17 cellular contexts compared by ENCODE assay signal in the genomic region with DNA sequence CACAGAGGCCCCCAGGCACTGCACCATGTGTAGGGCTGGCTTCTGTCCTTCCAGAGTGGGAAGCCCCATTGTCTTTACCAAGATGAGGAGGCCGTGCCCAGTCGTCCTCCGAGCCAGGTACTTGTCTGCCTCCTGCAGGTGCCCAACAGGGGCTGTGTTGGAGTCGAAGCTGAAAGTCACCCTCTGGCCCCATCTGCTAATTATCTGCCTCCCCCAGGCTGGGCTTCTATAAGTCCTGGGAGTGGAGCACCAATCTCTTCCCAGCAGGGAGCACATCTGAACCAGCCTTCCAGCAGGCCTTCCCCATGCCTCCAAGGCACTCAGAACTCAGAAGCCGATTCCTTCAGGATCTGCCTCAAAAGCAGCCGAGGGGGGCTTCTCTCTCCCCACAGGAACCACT. TPM values are rescaled to one million over a fixed set of nuclear protein-coding genes. Genes with fewer than 3 reads are reported as not detected.
DNase-seq lines count a peak whose midpoint lies in the region; ATAC-seq and TF ChIP-seq lines count a peak whose summit lies in the region.
"Had no signal": no experiment of that assay in that cellular context is flagged by ENCODE, and none has a peak within 500 bp of the region (broad histone marks: within the 10 kb centered on the region; RNA-seq: fewer than 3 reads in every experiment).

No MANE protein-coding gene starts in this region.

- TF ChIP-seq POLR2A in adrenal gland (IDR thresholded peaks at IDR 0.05) (no peak), testis (IDR thresholded peaks at IDR 0.05) (no peak)

- no peak overlapping the region for H3K4me2 ChIP-seq in mesenchymal stem cell (ENCODE audit: low read length, poor library complexity, severe bottlenecking)

- DNase-seq in adrenal gland, result no peak
- no peak for DNase-seq in mesenchymal stem cell
- no peak for DNase-seq in testis
- DNase-seq in NCI-H510A treated with DMSO at 0.1 percent for 48 hours (lab: John Stamatoyannopoulos, UW), result no peak
- DNase-seq in NCI-H2107 treated with DMSO at 0.1 percent for 48 hours (lab: John Stamatoyannopoulos, UW; ENCODE audit: unreplicated experiment), result no peak
- DNase-seq: activated CD4-positive, alpha-beta T cell treated with anti-CD3 and anti-CD28 coated beads for 48 hours; activated CD8-positive, alpha-beta memory T cell treated with anti-CD3 and anti-CD28 coated beads, Interleukin-2, amount 50 U/mL, for 4 hours; activated effector memory CD4-positive, alpha-beta T cell treated with anti-CD3 and anti-CD28 coated beads, Interleukin-2, amount 50 U/mL, for 16 hours; COR-L47; KBM-7; kidney glomerular epithelial cell; NCI-H748 treated with DMSO at 0.1 percent for 48 hours; right cardiac atrium had no signal

- no peaks in the 10 kb centered on the region for H3K79me1 ChIP-seq in mesenchymal stem cell (replicated peaks; ENCODE audit: low read length, poor library complexity, severe bottlenecking)

- H2BK5ac ChIP-seq in mesenchymal stem cell (ENCODE audit: low read depth, low read length, poor library complexity, severe bottlenecking), result no peak overlapping the region

- peak overlapping the region in 4 of 5 donors; percentile 36 to 82 (median 75) for H3K27ac ChIP-seq in adrenal gland
- no peak overlapping the region for H3K27ac ChIP-seq in mesenchymal stem cell (ENCODE audit: low read length, poor library complexity, severe bottlenecking)
- peak overlapping the region; percentile 14 to 69 for H3K27ac ChIP-seq in testis

- peak overlapping the region in 1 of 2 experiments; percentile 81 for H3K4ac ChIP-seq in mesenchymal stem cell (ENCODE audit: low read depth in 1 of 2, low read length in 2 of 2)

- H3K18ac ChIP-seq in mesenchymal stem cell (ENCODE audit: low read depth in 1 of 2, low read length in 2 of 2), result no peak overlapping the region

- H3K4me3 ChIP-seq in adrenal gland, result no peak overlapping the region
- no peak overlapping the region for H3K4me3 ChIP-seq in mesenchymal stem cell (ENCODE audit: insufficient read depth in 1 of 2, low read depth in 1 of 2, low read length in 2 of 2)
- no peak overlapping the region for H3K4me3 ChIP-seq in testis
- H3K4me3 ChIP-seq: vagina had no signal

- no peak overlapping the region for H2AFZ ChIP-seq in mesenchymal stem cell (ENCODE audit: low read depth, low read length)

- H2BK120ac ChIP-seq in mesenchymal stem cell (ENCODE audit: low read depth, low read length), result no peak overlapping the region

- intact Hi-C loops in adrenal gland (cut with DNase I), result no loop called here
- intact Hi-C loops in testis (cut with DNase I; ENCODE audit: low total_unique reads), result no loop called here

- H3K23ac ChIP-seq in mesenchymal stem cell (ENCODE audit: low read length in 2 of 2), result no peak overlapping the region

- peak overlapping the region; percentile 9 for H2BK15ac ChIP-seq in mesenchymal stem cell (ENCODE audit: low read depth, poor library complexity, severe bottlenecking)

- H4K8ac ChIP-seq in mesenchymal stem cell (ENCODE audit: low read length), result no peak overlapping the region

- no peak for TF ChIP-seq EP300 in Ishikawa (IDR thresholded peaks at IDR 0.05; ENCODE audit: borderline replicate concordance)

- no peak overlapping the region for H3K14ac ChIP-seq in mesenchymal stem cell (ENCODE audit: low read length in 2 of 2)

- H3K9ac ChIP-seq in mesenchymal stem cell (ENCODE audit: low read length), result no peak overlapping the region

- H3K27me3 ChIP-seq in adrenal gland (no peaks in the 10 kb centered on the region), mesenchymal stem cell (ENCODE audit: control insufficient read depth in 1 of 2, insufficient read depth in 1 of 2, low read length in 2 of 2) (peaks cover 0 to 26% of the 10 kb centered on the region in 2 experiments), testis (no peaks in the 10 kb centered on the region)
- H3K27me3 ChIP-seq: vagina had no signal

- no peak for TF ChIP-seq CTCF in adrenal gland (IDR thresholded peaks at IDR 0.05)
- TF ChIP-seq CTCF in testis (IDR thresholded peaks at IDR 0.05), result no peak

- peak overlapping the region in 1 of 2 experiments; percentile 43 for H2BK12ac ChIP-seq in mesenchymal stem cell (ENCODE audit: low read length in 2 of 2)

- H2AK5ac ChIP-seq in mesenchymal stem cell (ENCODE audit: low read length, severe bottlenecking), result peak overlapping the region; percentile 62

- H3K9me3 ChIP-seq in adrenal gland (replicated peaks in 1 of 3), result no peaks in the 10 kb centered on the region
- no peaks in the 10 kb centered on the region for H3K9me3 ChIP-seq in mesenchymal stem cell (ENCODE audit: control insufficient read depth, low read length)
- no peaks in the 10 kb centered on the region for H3K9me3 ChIP-seq in testis
- H3K9me3 ChIP-seq: vagina had no signal

- no peak for ATAC-seq in HG02642 (IDR thresholded peaks at IDR 0.05; ENCODE audit: poor library complexity, unreplicated experiment)
- ATAC-seq in HG02763 (IDR thresholded peaks at IDR 0.05; ENCODE audit: unreplicated experiment), result no peak
- ATAC-seq: right cardiac atrium had no signal

- TF ChIP-seq RAD21 in Ishikawa (IDR thresholded peaks at IDR 0.05; ENCODE audit: low read depth), result no peak

- WGBS in adrenal gland, 4 donors, result 86 to 97% (median 89%) methylated on average over 6 of the region's 6 CpGs
- WGBS in mesenchymal stem cell, result 79% methylated on average over 6 of the region's 6 CpGs
- 70 to 79% methylated on average over 6 of the region's 6 CpGs for WGBS in testis, 2 donors

- peaks cover 20 to 24% of the 10 kb centered on the region in 2 donors for H3K4me1 ChIP-seq in adrenal gland (replicated peaks in 1 of 2)
- H3K4me1 ChIP-seq in mesenchymal stem cell (ENCODE audit: control insufficient read depth, insufficient read depth, low read depth, low read length), result peaks cover 13% of the 10 kb centered on the region
- peaks cover 10% of the 10 kb centered on the region for H3K4me1 ChIP-seq in testis

- H3K36me3 ChIP-seq in adrenal gland (replicated peaks in 1 of 2) (no peaks in the 10 kb centered on the region), mesenchymal stem cell (ENCODE audit: control insufficient read depth in 1 of 2, insufficient read depth in 2 of 2, low read depth in 1 of 2, low read length in 2 of 2) (no peaks in the 10 kb centered on the region), testis (ENCODE audit: low read depth, missing control alignments) (no peaks in the 10 kb centered on the region)
- H3K36me3 ChIP-seq: vagina had no signal

- H4K91ac ChIP-seq in mesenchymal stem cell (ENCODE audit: low read length), result no peak overlapping the region

TF ChIP-seq in Ishikawa, 13 proteins besides CTCF, POLR2A, EP300 and RAD21:
- TF ChIP-seq YY1 (IDR thresholded peaks at IDR 0.05; ENCODE audit: low read depth) (no peak), ZBTB7A (IDR thresholded peaks at IDR 0.05; ENCODE audit: low read depth) (0 out of 2 replicates have a peak, but pooled peaks have one; percentile 42)

RNA-seq across cellular contexts. Expression of a gene that starts 11.6 kb away (rescaled TPM):
- total RNA-seq in adrenal gland (10 to 100 TPM; 24.0 to 54.5 (median 39.8) TPM), testis (10 to 100 TPM in 1 of 2 donors, 1 to 10 TPM in 1; 9.3 to 11.5 TPM)
- polyA plus RNA-seq in adrenal gland (10 to 100 TPM in 1 of 3 donors, 1 to 10 TPM in 2; 5.2 to 15.7 (median 8.1) TPM), testis (ENCODE audit: insufficient read depth, low read depth, low replicate concordance) (12.8 TPM)
- 22.2 TPM for polyA plus RNA-seq in mesenchymal stem cell (2013, experiment 1 of 2)
- 22.7 TPM for polyA plus RNA-seq in mesenchymal stem cell (2013, experiment 2 of 2)
